In the genomic region with DNA sequence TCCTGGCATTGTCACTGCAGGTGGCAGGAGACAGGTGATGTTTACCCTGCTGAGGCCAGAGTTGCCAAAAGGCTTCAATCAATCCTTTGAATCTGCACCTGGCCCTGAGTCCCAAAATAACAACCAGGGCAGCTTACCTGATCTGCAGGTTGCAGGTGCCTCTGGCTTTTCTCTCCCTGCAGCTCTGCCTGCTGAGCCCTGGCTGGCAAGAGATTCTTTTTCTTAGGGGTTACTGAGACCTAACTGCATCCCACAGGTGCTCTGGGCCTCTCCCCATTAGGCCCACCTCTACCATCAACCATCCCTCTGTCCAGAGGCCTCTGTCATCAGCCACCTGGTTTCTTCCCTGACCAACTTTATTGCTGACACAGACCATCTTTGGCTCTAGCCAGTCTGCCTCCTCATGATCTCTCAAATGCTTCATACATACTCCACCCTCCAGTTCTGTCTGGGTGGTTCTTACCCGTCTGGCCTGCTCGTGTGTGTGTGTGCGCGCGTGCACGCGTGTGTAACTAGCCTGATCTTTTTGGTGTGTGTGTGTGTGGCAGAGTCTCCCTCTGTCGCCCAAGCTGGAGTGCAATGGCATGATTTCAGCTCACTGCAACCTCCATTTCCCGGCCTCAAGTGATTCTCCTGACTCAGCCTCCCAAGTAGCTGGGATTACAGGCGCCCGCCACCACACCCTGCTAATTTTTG, we compare ENCODE assay signal across 10 cellular contexts. TPM values are rescaled to one million over a fixed set of nuclear protein-coding genes. Genes with fewer than 3 reads are reported as not detected.
A peak's percentile ranks its signal among the peaks of the same experiment; 100 is the strongest.
DNase-seq lines count a peak whose midpoint lies in the region; ATAC-seq, FAIRE-seq and TF ChIP-seq lines count a peak whose summit lies in the region.
"Had no signal": no experiment of that assay in that cellular context is flagged by ENCODE, and none has a peak within 500 bp of the region (broad histone marks: within the 10 kb centered on the region; RNA-seq: fewer than 3 reads in every experiment).

No MANE protein-coding gene starts in this region.

- H3K36me3 ChIP-seq in heart right ventricle, result peaks cover 0 to 68% (median 20%) of the 10 kb centered on the region in 9 donors
- H3K36me3 ChIP-seq in kidney (ENCODE audit: control insufficient read depth in 1 of 2, insufficient read depth in 2 of 2, low read length in 2 of 2), result peaks cover 29 to 31% of the 10 kb centered on the region in 2 donors
- peaks cover 0 to 60% (median 30%) of the 10 kb centered on the region in 4 donors for H3K36me3 ChIP-seq in upper lobe of left lung

- TF ChIP-seq POLR2A in upper lobe of left lung (IDR thresholded peaks at IDR 0.05), result no peak

- H3K27me3 ChIP-seq in heart right ventricle (no peaks in the 10 kb centered on the region), upper lobe of left lung (no peaks in the 10 kb centered on the region)
- H3K27me3 ChIP-seq: cardiac muscle cell, SJSA1 had no signal

- 96% methylated on average over 11 of the region's 11 CpGs for WGBS in heart right ventricle, 2 donors
- WGBS in upper lobe of left lung, 2 donors, result 92 to 94% methylated on average over 11 of the region's 11 CpGs

- no peak for TF ChIP-seq EP300 in upper lobe of left lung (IDR thresholded peaks at IDR 0.05)

- H3K27ac ChIP-seq in heart right ventricle, result peak overlapping the region; percentile 21 to 100 (median 96)
- peak overlapping the region; percentile 28 to 56 for H3K27ac ChIP-seq in kidney (ENCODE audit: low read depth in 2 of 2, low read length in 2 of 2)
- H3K27ac ChIP-seq in upper lobe of left lung, result peak overlapping the region; percentile 60 to 99 (median 92)
- H3K27ac ChIP-seq: cardiac muscle cell, SJSA1 had no signal

- H3K9ac ChIP-seq in kidney (ENCODE audit: low read length in 2 of 2), result peak overlapping the region; percentile 2 to 38

- intact Hi-C loops in heart right ventricle (cut with DNase I), result no loop called here
- intact Hi-C loops in left cardiac atrium (cut with DNase I), result no loop called here
- intact Hi-C loops in kidney (cut with DNase I), result no loop called here

- TF ChIP-seq CTCF in heart right ventricle (IDR thresholded peaks at IDR 0.05), result no peak
- no peak for TF ChIP-seq CTCF in kidney (IDR thresholded peaks at IDR 0.05; ENCODE audit: borderline replicate concordance, extremely low read depth, insufficient read depth)
- TF ChIP-seq CTCF in upper lobe of left lung (IDR thresholded peaks at IDR 0.05), result no peak

- H3K9me3 ChIP-seq in heart right ventricle (no peaks in the 10 kb centered on the region), kidney (ENCODE audit: control insufficient read depth in 1 of 2, low read length in 2 of 2) (no peaks in the 10 kb centered on the region), upper lobe of left lung (no peaks in the 10 kb centered on the region)
- H3K9me3 ChIP-seq: SJSA1 had no signal

- no peak for DNase-seq in heart right ventricle
- no peak for DNase-seq in left cardiac atrium
- peak; percentile 93 for DNase-seq in RPMI8226
- DNase-seq in kidney, result no peak
- DNase-seq in upper lobe of left lung, result peak in 1 of 2 donors; percentile 37
- DNase-seq in activated CD4-positive, CD25-positive, alpha-beta regulatory T cell treated with anti-CD3 and anti-CD28 coated beads, Interleukin-2, amount 50 U/mL, for 72 hours, result no peak
- DNase-seq in islet precursor cell, result no peak

- ATAC-seq in heart right ventricle, result no peak
- no peak for ATAC-seq in left cardiac atrium
- ATAC-seq in upper lobe of left lung (ENCODE audit: low FRiP score in 2 of 2), result no peak
- no peak for ATAC-seq in GM19395 (IDR thresholded peaks at IDR 0.05; ENCODE audit: unreplicated experiment)

- H3K4me1 ChIP-seq in heart right ventricle (peaks cover 47 to 100% (median 95%) of the 10 kb centered on the region in 9 donors), kidney (ENCODE audit: control insufficient read depth in 1 of 2, insufficient read depth in 1 of 2, low read depth in 1 of 2, low read length in 2 of 2) (peaks cover 70 to 74% of the 10 kb centered on the region in 2 donors), upper lobe of left lung (peaks cover 94 to 100% (median 96%) of the 10 kb centered on the region in 4 donors)

- no peak overlapping the region for H3K4me3 ChIP-seq in heart right ventricle
- H3K4me3 ChIP-seq in kidney (ENCODE audit: low read length in 2 of 2), result no peak overlapping the region
- H3K4me3 ChIP-seq in upper lobe of left lung, result no peak overlapping the region
- H3K4me3 ChIP-seq: cardiac muscle cell, SJSA1 had no signal

- FAIRE-seq in kidney (lab: Jason Lieb, UNC), result no peak

RNA-seq across cellular contexts. Expression of gene BCL2L1, which starts 13.7 kb away (rescaled TPM):
- total RNA-seq in heart right ventricle (10 to 100 TPM; 34.7 to 97.4 (median 45.9) TPM), left cardiac atrium (10 to 100 TPM; 45.1 to 79.8 TPM), kidney (139 TPM), upper lobe of left lung (100 to 1,000 TPM; 131 to 245 (median 182) TPM)
- polyA plus RNA-seq in heart right ventricle (100 to 1,000 TPM in 1 of 2 donors, 10 to 100 TPM in 1; 35.2 to 128 TPM), kidney (ENCODE audit: insufficient read depth, low read depth, low replicate concordance) (132 TPM)

RNA-seq across cellular contexts. Expression of gene TPX2, which starts 30.1 kb away (rescaled TPM):
- total RNA-seq in heart right ventricle (1 to 10 TPM in 4 of 10 donors, under 1 TPM in 6; 0.17 to 9.6 (median 0.85) TPM), left cardiac atrium (1 to 10 TPM in 1 of 2 donors, under 1 TPM in 1; 0.73 to 2.0 TPM), kidney (1.4 TPM), upper lobe of left lung (1 to 10 TPM; 1.0 to 6.7 (median 3.8) TPM)
- polyA plus RNA-seq in heart right ventricle (under 1 TPM; 0.29 to 0.72 TPM), kidney (ENCODE audit: insufficient read depth, low read depth, low replicate concordance) (0.47 TPM)

Comparison
In these comparisons a context has a peak if more than half of its experiments do, and no peak if none do; other contexts are left out.
1. H3K27ac ChIP-seq: peak in every context shown above with its lines; median percentile 96 in heart right ventricle; 92 in upper lobe of left lung; 42 in kidney.